Comparison of ENCODE assay signal across 34 cellular contexts in genomic region chr20:37133952-37134351, GRCh38.
"Had no signal": no experiment of that assay in that cellular context is flagged by ENCODE, and none has a peak within 500 bp of the region (broad histone marks: within the 10 kb centered on the region; RNA-seq: fewer than 3 reads in every experiment).

No MANE protein-coding gene starts in this region.

- DNase-seq: activated B cell treated with CpG ODN at 0.5 μM for 24 hours; activated CD4-positive, alpha-beta memory T cell treated with anti-CD3 and anti-CD28 coated beads for 36 hours; activated CD4-positive, alpha-beta T cell treated with anti-CD3 and anti-CD28 coated beads for 4 hours; activated CD4-positive, alpha-beta T cell treated with anti-CD3 and anti-CD28 coated beads, Interleukin-2, amount 10 ng/mL, durations not matched to agents 24 days and 14 days; activated CD4-positive, alpha-beta T cell treated with anti-CD3 and anti-CD28 coated beads, Interleukin-2, amount 50 U/mL, for 1 hour; activated CD4-positive, alpha-beta T cell treated with anti-CD3 and anti-CD28 coated beads, Interleukin-2, amount 50 U/mL, for 4 hours; activated CD4-positive, CD25-positive, alpha-beta regulatory T cell treated with anti-CD3 and anti-CD28 coated beads, Interleukin-2, amount 50 U/mL, for 72 hours; activated CD8-positive, alpha-beta memory T cell treated with anti-CD3 and anti-CD28 coated beads, Interleukin-2, amount 50 U/mL, for 4 hours; activated CD8-positive, alpha-beta T cell treated with anti-CD3 and anti-CD28 coated beads for 36 hours; activated effector memory CD4-positive, alpha-beta T cell treated with anti-CD3 and anti-CD28 coated beads, Interleukin-2, amount 50 U/mL, for 16 hours; activated gamma-delta T cell treated with Interleukin-2 at 50 U/mL for 16 hours; activated naive CD4-positive, alpha-beta T cell; activated naive CD4-positive, alpha-beta T cell treated with anti-CD3 and anti-CD28 coated beads for 36 hours; activated naive CD4-positive, alpha-beta T cell treated with anti-CD3 and anti-CD28 coated beads, Interleukin-2, amount 50 U/mL, for 16 hours; activated naive CD8-positive, alpha-beta T cell treated with anti-CD3 and anti-CD28 coated beads for 36 hours; activated T-cell treated with anti-CD3 and anti-CD28 coated beads for 4 hours; activated T-cell treated with anti-CD3 and anti-CD28 coated beads, Interleukin-2, amount 50 U/mL, for 1 hour; activated T-cell treated with anti-CD3 and anti-CD28 coated beads, Interleukin-2, amount 50 U/mL, for 4 hours; activated T-cell treated with anti-CD3 and anti-CD28 coated beads, Interleukin-2, amount 50 U/mL, for 72 hours; adrenal gland; amniotic stem cell; aorta; body of pancreas; brain microvascular endothelial cell; caudate nucleus; cerebellar nuclear complex; T-helper 2 cell; T-helper 9 cell had no signal

- H3K27me3 ChIP-seq: adrenal gland, body of pancreas, brain microvascular endothelial cell, breast epithelium had no signal

- H3K27ac ChIP-seq: adrenal gland, body of pancreas, brain microvascular endothelial cell, breast epithelium, VCaP had no signal

- ATAC-seq: activated CD8-positive, alpha-beta T cell treated with anti-CD3 and anti-CD28 coated beads for 36 hours; activated naive CD4-positive, alpha-beta T cell treated with anti-CD3 and anti-CD28 coated beads, Interleukin-2, amount 50 U/mL, for 72 hours; activated T-cell treated with anti-CD3 and anti-CD28 coated beads, Interleukin-2, amount 50 U/mL, for 4 hours; activated T-cell treated with anti-CD3 and anti-CD28 coated beads, Interleukin-2, amount 50 U/mL, for 72 hours; activated T-helper 17 cell treated with anti-CD3 and anti-CD28 coated beads, Interleukin-2, amount 50 U/mL, for 72 hours; body of pancreas had no signal

- H3K9me3 ChIP-seq: adrenal gland, body of pancreas, breast epithelium had no signal

- H3K36me3 ChIP-seq: adrenal gland, brain microvascular endothelial cell, breast epithelium had no signal

- H3K4me1 ChIP-seq: adrenal gland, body of pancreas, breast epithelium had no signal

- FAIRE-seq: astrocyte, TTC549 had no signal

- H3K4me3 ChIP-seq: adrenal gland, body of pancreas, breast epithelium had no signal
